Comparison of ENCODE assay signal across 14 cellular contexts in the genomic region with DNA sequence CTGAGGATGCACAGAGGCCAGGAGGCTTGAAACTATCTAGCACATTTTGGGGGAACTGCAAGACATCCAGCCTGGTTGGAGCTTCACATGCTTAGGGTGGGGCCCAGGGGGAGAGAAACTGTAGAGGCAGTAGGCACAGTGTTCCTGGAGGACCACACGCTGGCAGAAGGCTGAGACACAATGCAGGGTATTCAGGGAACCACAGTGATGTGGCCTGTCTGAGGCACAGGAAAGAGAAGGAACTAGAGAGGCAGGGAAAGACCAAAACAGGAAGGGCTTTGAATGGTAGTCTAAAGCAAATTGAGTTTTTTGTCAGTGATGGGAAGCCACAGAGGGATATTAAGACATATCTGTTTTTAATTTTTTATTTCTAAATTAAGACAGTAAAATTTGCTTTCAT.
DNase-seq lines count a peak whose midpoint lies in the region; ATAC-seq, FAIRE-seq and TF ChIP-seq lines count a peak whose summit lies in the region.
"Had no signal": no experiment of that assay in that cellular context is flagged by ENCODE, and none has a peak within 500 bp of the region (broad histone marks: within the 10 kb centered on the region; RNA-seq: fewer than 3 reads in every experiment).

No MANE protein-coding gene starts in this region.

- no peak overlapping the region for H3K9ac ChIP-seq in mammary epithelial cell (ENCODE audit: insufficient read depth, low read length)
- H3K9ac ChIP-seq in keratinocyte (ENCODE audit: control insufficient read depth, extremely low read depth, insufficient read depth, low read length): no peak overlapping the region
- H3K9ac ChIP-seq: BLaER1 treated with 17β-estradiol and CSF1 and Interleukin-3, amounts not matched to agents 10 nM and 100 nM had no signal

- ATAC-seq in GM18517 (IDR thresholded peaks at IDR 0.05; ENCODE audit: unreplicated experiment): no peak
- ATAC-seq: HCT116 had no signal

- BruUV-seq in mammary epithelial cell (replicated peaks; lab: Mats Ljungman, UMichigan) (no TSS peak), MCF 10A (replicated peaks; lab: Mats Ljungman, UMichigan) (no TSS peak)

- H3K27me3 ChIP-seq in mammary epithelial cell (ENCODE audit: insufficient read depth, low read length) (no peaks in the 10 kb centered on the region), keratinocyte (ENCODE audit: control insufficient read depth, extremely low read depth, insufficient read depth, low read length) (no peaks in the 10 kb centered on the region)
- H3K27me3 ChIP-seq: BLaER1 treated with 17β-estradiol and CSF1 and Interleukin-3, amounts not matched to agents 10 nM and 100 nM had no signal

- no peak overlapping the region for H3K27ac ChIP-seq in mammary epithelial cell (ENCODE audit: insufficient read depth, low read depth, low read length)
- no peak overlapping the region for H3K27ac ChIP-seq in keratinocyte (ENCODE audit: control insufficient read depth, insufficient read depth, low read length)
- H3K27ac ChIP-seq: BLaER1 treated with 17β-estradiol and CSF1 and Interleukin-3, amounts not matched to agents 10 nM and 100 nM; HL-60 had no signal

- CTCF ChIA-PET in mammary epithelial cell (lab: Charles Lee; ENCODE audit: low non-redundant PET) (no interaction called here), MCF 10A (lab: Yijun Ruan, JAX) (interaction anchor here (1.1 kb wide), 1 partner anchor 10 kb away, joined by 3 read pairs; no protein-coding TSS in a partner anchor)
- CTCF ChIA-PET in activated naive CD4-positive, alpha-beta T cell treated with anti-CD3 and anti-CD28 coated beads for 36 hours (lab: Charles Lee): no interaction called here

- FAIRE-seq in keratinocyte (lab: Jason Lieb, UNC): peak; percentile 17

- H3K4me3 ChIP-seq in mammary epithelial cell (replicated peaks in 1 of 3; ENCODE audit: insufficient read depth in 1 of 3, low read depth in 2 of 3, low read length in 3 of 3) (no peak overlapping the region), keratinocyte (ENCODE audit: control insufficient read depth in 2 of 3, extremely low read depth in 1 of 3, insufficient read depth in 2 of 3, low read depth in 1 of 3, low read length in 3 of 3) (no peak overlapping the region)
- H3K4me3 ChIP-seq: BLaER1 treated with 17β-estradiol and CSF1 and Interleukin-3, amounts not matched to agents 10 nM and 100 nM had no signal

- H3K27me3 Mint-ChIP-seq in MCF 10A (ENCODE audit: insufficient read depth, unreplicated experiment): no peaks in the 10 kb centered on the region
- no peaks in the 10 kb centered on the region for H3K27me3 Mint-ChIP-seq in activated naive CD4-positive, alpha-beta T cell treated with anti-CD3 and anti-CD28 coated beads for 36 hours (ENCODE audit: low read depth)
- H3K27me3 Mint-ChIP-seq: CD4-positive, CD25-positive, alpha-beta regulatory T cell had no signal

- no peaks in the 10 kb centered on the region for H3K9me3 ChIP-seq in mammary epithelial cell (replicated peaks; ENCODE audit: insufficient read depth, low read length)
- no peaks in the 10 kb centered on the region for H3K9me3 ChIP-seq in keratinocyte (ENCODE audit: control insufficient read depth, low read depth, low read length)

- H3K79me2 ChIP-seq in mammary epithelial cell (ENCODE audit: insufficient read depth, low read length) (no peaks in the 10 kb centered on the region), keratinocyte (ENCODE audit: control insufficient read depth, insufficient read depth, low read length) (no peaks in the 10 kb centered on the region)

- DNase-seq in mammary epithelial cell: no peak
- DNase-seq in MCF 10A (ENCODE audit: unreplicated experiment): no peak
- DNase-seq in SK-MEL-5 (ENCODE audit: low read depth, low spot score): peak; percentile 81
- no peak for DNase-seq in keratinocyte (ENCODE audit: low read depth, low spot score)
- no peak for DNase-seq in kidney glomerular epithelial cell (lab: John Stamatoyannopoulos, UW)
- DNase-seq in activated naive CD4-positive, alpha-beta T cell treated with anti-CD3 and anti-CD28 coated beads for 36 hours: no peak
- DNase-seq: ACHN; CD4-positive, CD25-positive, alpha-beta regulatory T cell; DMS53; GF-D8 had no signal

- intact Hi-C loops in mammary epithelial cell (cut with micrococcal nuclease): loop anchor here (5.0 kb wide), 1 partner anchor 97 kb away; no protein-coding TSS in a partner anchor
- intact Hi-C loops in MCF 10A (cut with micrococcal nuclease): no loop called here
- intact Hi-C loops in activated naive CD4-positive, alpha-beta T cell treated with anti-CD3 and anti-CD28 coated beads for 36 hours (cut with micrococcal nuclease): no loop called here

- H3K36me3 Mint-ChIP-seq in MCF 10A (ENCODE audit: insufficient read depth, unreplicated experiment): no peaks in the 10 kb centered on the region
- no peaks in the 10 kb centered on the region for H3K36me3 Mint-ChIP-seq in activated naive CD4-positive, alpha-beta T cell treated with anti-CD3 and anti-CD28 coated beads for 36 hours (ENCODE audit: low read depth)
- H3K36me3 Mint-ChIP-seq: CD4-positive, CD25-positive, alpha-beta regulatory T cell had no signal

- POLR2A ChIA-PET in MCF 10A (lab: Yijun Ruan, JAX): no interaction called here

- H2AFZ ChIP-seq in mammary epithelial cell (ENCODE audit: low read depth, low read length) (peak overlapping the region; percentile 14), keratinocyte (ENCODE audit: control insufficient read depth, low read length) (no peak overlapping the region)

- H3K4me1 ChIP-seq in mammary epithelial cell (ENCODE audit: insufficient read depth, low read length) (peaks cover 10% of the 10 kb centered on the region), keratinocyte (ENCODE audit: control insufficient read depth, extremely low read depth, insufficient read depth, low read length) (peaks cover 4% of the 10 kb centered on the region)
- H3K4me1 ChIP-seq: BLaER1 treated with 17β-estradiol and CSF1 and Interleukin-3, amounts not matched to agents 10 nM and 100 nM had no signal

- in situ Hi-C loops in mammary epithelial cell (cut with MboI; ENCODE audit: low sequenced_read_pairs in 2 of 2) (no loop called here), SK-MEL-5 (cut with HindIII; ENCODE audit: low pct_unique_long_range_greater_than_20kb, low sequenced_read_pairs) (no loop called here)

- TF ChIP-seq CTCF in mammary epithelial cell (conservative IDR thresholded peaks at IDR 0.05 in 1 of 2, IDR thresholded peaks at IDR 0.05 in 1 of 2; ENCODE audit: extremely low read depth in 1 of 2, insufficient read depth in 1 of 2, low read depth in 1 of 2, low read length in 2 of 2): no peak
- no peak for TF ChIP-seq CTCF in MCF 10A (IDR thresholded peaks at IDR 0.05; ENCODE audit: unreplicated experiment)
- no peak for TF ChIP-seq CTCF in keratinocyte (optimal IDR thresholded peaks at IDR 0.05 in 1 of 3, IDR thresholded peaks at IDR 0.05 in 1 of 3, conservative IDR thresholded peaks at IDR 0.05 in 1 of 3; ENCODE audit: extremely low read depth in 1 of 3, insufficient read depth in 2 of 3, low read length in 3 of 3)

- H3K4me3 Mint-ChIP-seq in MCF 10A (ENCODE audit: unreplicated experiment): no peak overlapping the region
- H3K4me3 Mint-ChIP-seq in activated naive CD4-positive, alpha-beta T cell treated with anti-CD3 and anti-CD28 coated beads for 36 hours: no peak overlapping the region
- H3K4me3 Mint-ChIP-seq: CD4-positive, CD25-positive, alpha-beta regulatory T cell had no signal

- no peak overlapping the region for H3K27ac Mint-ChIP-seq in MCF 10A (ENCODE audit: low read depth, unreplicated experiment)
- no peak overlapping the region for H3K27ac Mint-ChIP-seq in activated naive CD4-positive, alpha-beta T cell treated with anti-CD3 and anti-CD28 coated beads for 36 hours
- H3K27ac Mint-ChIP-seq: CD4-positive, CD25-positive, alpha-beta regulatory T cell had no signal

- H4K20me1 ChIP-seq in mammary epithelial cell (ENCODE audit: insufficient read depth, low read length) (no peaks in the 10 kb centered on the region), keratinocyte (ENCODE audit: control insufficient read depth, extremely low read depth, insufficient read depth, low read length) (no peaks in the 10 kb centered on the region)
- H4K20me1 ChIP-seq: BLaER1 treated with 17β-estradiol and CSF1 and Interleukin-3, amounts not matched to agents 10 nM and 100 nM had no signal

- H3K4me1 Mint-ChIP-seq in MCF 10A (ENCODE audit: insufficient read depth, unreplicated experiment): peaks cover 8% of the 10 kb centered on the region
- no peaks in the 10 kb centered on the region for H3K4me1 Mint-ChIP-seq in activated naive CD4-positive, alpha-beta T cell treated with anti-CD3 and anti-CD28 coated beads for 36 hours (ENCODE audit: low read depth)
- H3K4me1 Mint-ChIP-seq: CD4-positive, CD25-positive, alpha-beta regulatory T cell had no signal

- H3K36me3 ChIP-seq in mammary epithelial cell (ENCODE audit: insufficient read depth, low read length) (no peaks in the 10 kb centered on the region), keratinocyte (ENCODE audit: control insufficient read depth in 2 of 2, extremely low read depth in 1 of 2, insufficient read depth in 2 of 2, low read length in 2 of 2) (no peaks in the 10 kb centered on the region)
- H3K36me3 ChIP-seq: BLaER1 treated with 17β-estradiol and CSF1 and Interleukin-3, amounts not matched to agents 10 nM and 100 nM had no signal

- dilution Hi-C loops in mammary epithelial cell (cut with HindIII; ENCODE audit: low sequenced_read_pairs) (no loop called here), keratinocyte (cut with MboI; ENCODE audit: extremely low pct_ligation_motif_present, low sequenced_read_pairs) (no loop called here)

- WGBS in mammary epithelial cell (ENCODE audit: low coverage, missing lambda C conversion rate): 88% methylated on average over 1 of the region's 1 CpG

- peaks cover 8% of the 10 kb centered on the region for H3K9me3 Mint-ChIP-seq in MCF 10A (ENCODE audit: unreplicated experiment)
- no peaks in the 10 kb centered on the region for H3K9me3 Mint-ChIP-seq in activated naive CD4-positive, alpha-beta T cell treated with anti-CD3 and anti-CD28 coated beads for 36 hours

- H3K4me2 ChIP-seq in mammary epithelial cell (ENCODE audit: insufficient read depth, low read depth, low read length): no peak overlapping the region
- H3K4me2 ChIP-seq in keratinocyte (ENCODE audit: control insufficient read depth, extremely low read depth, insufficient read depth, low read depth, low read length): no peak overlapping the region
- H3K4me2 ChIP-seq: BLaER1 treated with 17β-estradiol and CSF1 and Interleukin-3, amounts not matched to agents 10 nM and 100 nM had no signal

- no peaks in the 10 kb centered on the region for H3K9me1 ChIP-seq in keratinocyte (ENCODE audit: control insufficient read depth, extremely low read depth, insufficient read depth, low read length)
